In genomic region chr5:51302358-51302757, GRCh38 we compare ENCODE assay signal across 23 cellular contexts.
DNase-seq lines count a peak whose midpoint lies in the region; ATAC-seq lines count a peak whose summit lies in the region.
"Had no signal": no experiment of that assay in that cellular context is flagged by ENCODE, and none has a peak within 500 bp of the region (broad histone marks: within the 10 kb centered on the region; RNA-seq: fewer than 3 reads in every experiment).

No MANE protein-coding gene starts in this region.

- H3K4me1 ChIP-seq in Karpas-422 (ENCODE audit: low read length): no peaks in the 10 kb centered on the region
- H3K4me1 ChIP-seq: BLaER1 treated with 17β-estradiol and CSF1 and Interleukin-3, amounts not matched to agents 10 nM and 100 nM had no signal

- DNase-seq in Ammon's horn (ENCODE audit: low spot score): peak; percentile 23
- DNase-seq in G401 (ENCODE audit: low spot score): peak; percentile 48
- DNase-seq in cerebellum (ENCODE audit: low spot score): peak; percentile 12
- peak; percentile 3 for DNase-seq in midbrain (lab: John Stamatoyannopoulos, UW)
- no peak for DNase-seq in Karpas-422
- no peak for DNase-seq in NCI-H2227 treated with DMSO at 0.1 percent for 48 hours (lab: John Stamatoyannopoulos, UW)
- DNase-seq in left colon: no peak
- DNase-seq: CD4-positive, alpha-beta T cell; COR-L47; DMS53; EL; GF-D8; GOT3; HCEC 1CT; NCI-H1092 treated with DMSO at 0.1 percent for 48 hours; NCI-H1436; NCI-H187 treated with DMSO at 0.1 percent for 48 hours; NCI-H446 treated with DMSO at 0.1 percent for 48 hours; NCI-H526; NCI-H82; SHP77 had no signal

- H3K27me3 ChIP-seq in Karpas-422 (ENCODE audit: low read length): no peaks in the 10 kb centered on the region
- H3K27me3 ChIP-seq: BLaER1 treated with 17β-estradiol and CSF1 and Interleukin-3, amounts not matched to agents 10 nM and 100 nM had no signal

- H3K4me3 ChIP-seq in Karpas-422 (ENCODE audit: low read length): no peak overlapping the region
- H3K4me3 ChIP-seq: BLaER1 treated with 17β-estradiol and CSF1 and Interleukin-3, amounts not matched to agents 10 nM and 100 nM had no signal

- no peak overlapping the region for H3K4me2 ChIP-seq in Karpas-422 (ENCODE audit: low read depth, low read length, poor library complexity, severe bottlenecking)
- H3K4me2 ChIP-seq: BLaER1 treated with 17β-estradiol and CSF1 and Interleukin-3, amounts not matched to agents 10 nM and 100 nM had no signal

- H3K9ac ChIP-seq in Karpas-422 (ENCODE audit: low read length): no peak overlapping the region
- H3K9ac ChIP-seq: BLaER1 treated with 17β-estradiol and CSF1 and Interleukin-3, amounts not matched to agents 10 nM and 100 nM had no signal

- H2AFZ ChIP-seq in Karpas-422 (ENCODE audit: low read length): no peak overlapping the region

- no peak for ATAC-seq in left colon

- no peaks in the 10 kb centered on the region for H3K36me3 ChIP-seq in Karpas-422 (ENCODE audit: insufficient read depth, low read length)
- H3K36me3 ChIP-seq: BLaER1 treated with 17β-estradiol and CSF1 and Interleukin-3, amounts not matched to agents 10 nM and 100 nM had no signal

- in situ Hi-C loops in G401 (cut with HindIII; ENCODE audit: low sequenced_read_pairs): no loop called here

- no peaks in the 10 kb centered on the region for H3K79me2 ChIP-seq in Karpas-422 (ENCODE audit: low read length)

- no peak overlapping the region for H3K27ac ChIP-seq in Karpas-422 (ENCODE audit: low read length)
- H3K27ac ChIP-seq: BLaER1 treated with 17β-estradiol and CSF1 and Interleukin-3, amounts not matched to agents 10 nM and 100 nM; RWPE1 had no signal

- intact Hi-C loops in left colon (cut with DNase I, micrococcal nuclease): no loop called here

- H4K20me1 ChIP-seq in Karpas-422 (ENCODE audit: insufficient read depth, low read depth, low read length): no peaks in the 10 kb centered on the region
- H4K20me1 ChIP-seq: BLaER1 treated with 17β-estradiol and CSF1 and Interleukin-3, amounts not matched to agents 10 nM and 100 nM had no signal

- H3K9me2 ChIP-seq in Karpas-422 (replicated peaks; ENCODE audit: insufficient read depth, low read length): no peaks in the 10 kb centered on the region

- H3K9me3 ChIP-seq in Karpas-422 (ENCODE audit: low read length): no peaks in the 10 kb centered on the region

Comparison
In these comparisons a context has a peak if more than half of its experiments do, and no peak if none do; other contexts are left out.
1. DNase-seq: peak in Ammon's horn (single experiment), G401 (single experiment), cerebellum (single experiment) and midbrain (single experiment); none in Karpas-422 (single experiment), NCI-H2227 treated with DMSO at 0.1 percent for 48 hours (single experiment) and left colon (0 of 2).